Comparison of ENCODE assay signal across 1 cellular context in the genomic region with DNA sequence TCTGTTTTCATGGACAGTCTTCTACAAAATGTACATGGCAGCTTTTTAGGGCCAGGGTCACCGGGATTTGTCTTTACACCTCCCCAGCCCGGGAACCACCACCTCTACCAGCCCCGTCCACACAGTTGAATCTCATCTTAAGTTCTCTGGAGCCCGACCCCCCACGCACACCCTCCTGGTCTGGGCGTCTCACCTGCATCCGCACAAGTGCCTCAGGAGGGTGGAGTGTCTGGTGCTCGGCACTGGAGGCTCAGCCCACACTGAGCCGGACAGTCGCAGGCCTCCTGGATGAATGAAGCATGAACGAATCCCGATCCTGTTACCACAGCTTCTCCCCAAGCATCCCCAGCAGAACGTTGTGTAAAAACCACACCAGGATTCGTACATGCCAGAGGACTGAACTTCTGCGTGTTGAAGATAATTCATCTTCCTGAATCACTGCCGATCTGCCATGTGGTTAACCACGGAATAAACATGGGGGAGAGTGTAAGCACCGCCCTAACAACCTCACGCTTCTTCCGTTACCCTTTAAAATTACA.
TF ChIP-seq lines count a peak whose summit lies in the region.

No MANE protein-coding gene starts in this region.

TF ChIP-seq in HepG2, 621 proteins besides CTCF, POLR2A, EP300 and RAD21 (continued from another document):
- TF ChIP-seq, protein P1, sequence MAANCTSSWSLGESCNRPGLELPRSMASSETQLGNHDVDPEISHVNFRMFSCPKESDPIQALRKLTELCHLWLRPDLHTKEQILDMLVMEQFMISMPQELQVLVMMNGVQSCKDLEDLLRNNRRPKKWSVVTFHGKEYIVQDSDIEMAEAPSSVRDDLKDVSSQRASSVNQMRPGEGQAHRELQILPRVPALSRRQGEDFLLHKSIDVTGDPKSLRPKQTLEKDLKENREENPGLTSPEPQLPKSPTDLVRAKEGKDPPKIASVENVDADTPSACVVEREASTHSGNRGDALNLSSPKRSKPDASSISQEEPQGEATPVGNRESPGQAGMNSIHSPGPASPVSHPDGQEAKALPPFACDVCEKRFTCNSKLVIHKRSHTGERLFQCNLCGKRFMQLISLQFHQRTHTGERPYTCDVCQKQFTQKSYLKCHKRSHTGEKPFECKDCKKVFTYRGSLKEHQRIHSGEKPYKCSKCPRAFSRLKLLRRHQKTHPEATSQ (CRISPR knock-in tag; IDR thresholded peaks at IDR 0.05; ENCODE audit: borderline replicate concordance), result no peak
- TF ChIP-seq, protein P2, sequence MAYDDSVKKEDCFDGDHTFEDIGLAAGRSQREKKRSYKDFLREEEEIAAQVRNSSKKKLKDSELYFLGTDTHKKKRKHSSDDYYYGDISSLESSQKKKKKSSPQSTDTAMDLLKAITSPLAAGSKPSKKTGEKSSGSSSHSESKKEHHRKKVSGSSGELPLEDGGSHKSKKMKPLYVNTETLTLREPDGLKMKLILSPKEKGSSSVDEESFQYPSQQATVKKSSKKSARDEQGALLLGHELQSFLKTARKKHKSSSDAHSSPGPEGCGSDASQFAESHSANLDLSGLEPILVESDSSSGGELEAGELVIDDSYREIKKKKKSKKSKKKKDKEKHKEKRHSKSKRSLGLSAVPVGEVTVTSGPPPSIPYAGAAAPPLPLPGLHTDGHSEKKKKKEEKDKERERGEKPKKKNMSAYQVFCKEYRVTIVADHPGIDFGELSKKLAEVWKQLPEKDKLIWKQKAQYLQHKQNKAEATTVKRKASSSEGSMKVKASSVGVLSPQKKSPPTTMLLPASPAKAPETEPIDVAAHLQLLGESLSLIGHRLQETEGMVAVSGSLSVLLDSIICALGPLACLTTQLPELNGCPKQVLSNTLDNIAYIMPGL (CRISPR knock-in tag; IDR thresholded peaks at IDR 0.05; ENCODE audit: borderline replicate concordance in 1 of 2, low read depth in 1 of 2), result no peak
- no peak for TF ChIP-seq ZNF207 (IDR thresholded peaks at IDR 0.05; ENCODE audit: borderline replicate concordance)
- no peak for TF ChIP-seq ZBTB38 (CRISPR knock-in tag; IDR thresholded peaks at IDR 0.05)
